ENCODE assay signal across 8 cellular contexts in genomic region chr10:119871881-119872609, GRCh38.
DNase-seq lines count a peak whose midpoint lies in the region; ATAC-seq and TF ChIP-seq lines count a peak whose summit lies in the region.

No MANE protein-coding gene starts in this region.

- TF ChIP-seq CTCF in astrocyte of the cerebellum (IDR thresholded peaks at IDR 0.05; ENCODE audit: low read depth, low read length, missing control alignments), result no peak

- peak; percentile 42 for ATAC-seq in GM21529 (IDR thresholded peaks at IDR 0.05; ENCODE audit: unreplicated experiment)

- no peak for TF ChIP-seq RAD21 in Ishikawa (IDR thresholded peaks at IDR 0.05; ENCODE audit: low read depth)

- TF ChIP-seq EP300 in Ishikawa (IDR thresholded peaks at IDR 0.05; ENCODE audit: borderline replicate concordance), result no peak

- in situ Hi-C loops in astrocyte of the cerebellum (cut with HindIII; ENCODE audit: low sequenced_read_pairs), result no loop called here

- DNase-seq in EH (ENCODE audit: low read depth) (peak; percentile 49), T-helper 1 cell (peak; percentile 28 to 56 (median 52)), astrocyte of the cerebellum (ENCODE audit: low read depth) (no peak), iPS-NIHi11 (ENCODE audit: low spot score) (peak; percentile 79), DMS79 (lab: John Stamatoyannopoulos, UW) (no peak)
- DNase-seq in stimulated activated CD4-positive, alpha-beta T cell treated with anti-CD3 and anti-CD28 coated beads, Interleukin-12 subunit alpha, Interleukin-12 subunit beta, amount 100 ng/mL, for 4 hours, result peak; percentile 48

- H3K4me3 ChIP-seq in astrocyte of the cerebellum (ENCODE audit: low read depth, low read length), result peak overlapping the region; percentile 60

TF ChIP-seq in Ishikawa, 13 proteins besides CTCF, POLR2A, EP300 and RAD21:
- TF ChIP-seq FOXM1 (IDR thresholded peaks at IDR 0.05; ENCODE audit: borderline replicate concordance, low read depth) (no peak), YY1 (IDR thresholded peaks at IDR 0.05; ENCODE audit: low read depth) (no peak; the same call in 1 of the 2 replicates), TAF1 (IDR thresholded peaks at IDR 0.05; ENCODE audit: low read depth) (no peak; the same call in 1 of the 2 replicates), NFIC (IDR thresholded peaks at IDR 0.05) (no peak), TCF12 (IDR thresholded peaks at IDR 0.05; ENCODE audit: low read depth) (no peak; the same call in 1 of the 2 replicates), MAX (IDR thresholded peaks at IDR 0.05) (peak; percentile 63), EGR1 (IDR thresholded peaks at IDR 0.05) (no peak), ZBTB7A (IDR thresholded peaks at IDR 0.05; ENCODE audit: low read depth) (0 out of 2 replicates have a peak, but pooled peaks have one; percentile 36), USF1 (IDR thresholded peaks at IDR 0.05) (no peak), TEAD4 (IDR thresholded peaks at IDR 0.05) (no peak)

Comparison
In these comparisons a context has a peak if more than half of its experiments do, and no peak if none do; other contexts are left out.
1. DNase-seq: peak in EH (single experiment), T-helper 1 cell (5 of 5), iPS-NIHi11 (single experiment) and stimulated activated CD4-positive, alpha-beta T cell treated with anti-CD3 and anti-CD28 coated beads, Interleukin-12 subunit alpha, Interleukin-12 subunit beta, amount 100 ng/mL, for 4 hours (single experiment); none in astrocyte of the cerebellum (single experiment) and DMS79 (single experiment).